ENCODE assay signal across 6 cellular contexts in genomic region chr16:57485091-57485915, GRCh38. TPM values are rescaled to one million over a fixed set of nuclear protein-coding genes. Genes with fewer than 3 reads are reported as not detected.
DNase-seq lines count a peak whose midpoint lies in the region; ATAC-seq and TF ChIP-seq lines count a peak whose summit lies in the region.

No MANE protein-coding gene starts in this region.

- no peaks in the 10 kb centered on the region for H3K9me2 ChIP-seq in DOHH2 (replicated peaks; ENCODE audit: control insufficient read depth, low read length)

- H3K4me3 ChIP-seq in DOHH2 (ENCODE audit: low read length) (peak overlapping the region; percentile 67), ascending aorta (peak overlapping the region; percentile 84 to 93), muscle layer of colon (ENCODE audit: low read depth in 1 of 2, low read length in 2 of 2) (peak overlapping the region; percentile 64 to 68)

- no peaks in the 10 kb centered on the region for H3K36me3 ChIP-seq in DOHH2 (ENCODE audit: control insufficient read depth, low read length)
- H3K36me3 ChIP-seq in ascending aorta, result no peaks in the 10 kb centered on the region
- H3K36me3 ChIP-seq in muscle layer of colon (ENCODE audit: insufficient read depth, low read length), result no peaks in the 10 kb centered on the region

- peak overlapping the region; percentile 75 for H3K4me2 ChIP-seq in DOHH2 (ENCODE audit: low read length)

- H3K4me1 ChIP-seq in DOHH2 (ENCODE audit: control insufficient read depth, low read length) (peaks cover 10% of the 10 kb centered on the region), ascending aorta (peaks cover 12 to 39% of the 10 kb centered on the region in 2 donors), muscle layer of colon (ENCODE audit: insufficient read depth, low read length) (peaks cover 21% of the 10 kb centered on the region)

- H3K9me3 ChIP-seq in DOHH2 (ENCODE audit: control insufficient read depth, insufficient read depth, low read length) (no peaks in the 10 kb centered on the region), ascending aorta (no peaks in the 10 kb centered on the region), muscle layer of colon (ENCODE audit: low read length) (no peaks in the 10 kb centered on the region)

- H4K20me1 ChIP-seq in DOHH2 (ENCODE audit: control insufficient read depth, insufficient read depth, low read depth, low read length), result no peaks in the 10 kb centered on the region

- no peak overlapping the region for H3K27ac ChIP-seq in DOHH2 (ENCODE audit: low read depth, low read length)
- peak overlapping the region; percentile 91 to 94 for H3K27ac ChIP-seq in ascending aorta
- H3K27ac ChIP-seq in muscle layer of colon (ENCODE audit: low read depth, low read length), result peak overlapping the region; percentile 44

- intact Hi-C loops in ascending aorta (cut with DNase I), result no loop called here

- H3F3A ChIP-seq in DOHH2 (ENCODE audit: control insufficient read depth, insufficient read depth), result no peaks in the 10 kb centered on the region

- no peaks in the 10 kb centered on the region for H3K79me2 ChIP-seq in DOHH2 (ENCODE audit: control insufficient read depth, low read length)

- TF ChIP-seq CTCF in DOHH2 (IDR thresholded peaks at IDR 0.05; ENCODE audit: low read depth, low read length, poor library complexity, severe bottlenecking), result no peak
- TF ChIP-seq CTCF in ascending aorta (IDR thresholded peaks at IDR 0.05), result no peak

- H3K9ac ChIP-seq in muscle layer of colon (ENCODE audit: low read length), result peak overlapping the region; percentile 50

- DNase-seq in ascending aorta (ENCODE audit: low spot score in 2 of 2) (no peak), GM19238 (ENCODE audit: insufficient read length, low spot score) (no peak)

- H3K27me3 ChIP-seq in DOHH2 (ENCODE audit: control insufficient read depth, low read length), result peaks cover 19% of the 10 kb centered on the region
- no peaks in the 10 kb centered on the region for H3K27me3 ChIP-seq in ascending aorta
- no peaks in the 10 kb centered on the region for H3K27me3 ChIP-seq in muscle layer of colon (ENCODE audit: control insufficient read depth in 1 of 2, insufficient read depth in 2 of 2, low read length in 2 of 2)

- no peak for ATAC-seq in HG03175 (IDR thresholded peaks at IDR 0.05; ENCODE audit: unreplicated experiment)
- no peak for ATAC-seq in HG03139 (IDR thresholded peaks at IDR 0.05; ENCODE audit: unreplicated experiment)

RNA-seq across cellular contexts. Expression of gene DOK4, which starts 1.0 kb away (rescaled TPM):
- total RNA-seq in ascending aorta, result 40.2 TPM

RNA-seq across cellular contexts. Expression of gene POLR2C, which starts 22.8 kb away (rescaled TPM):
- total RNA-seq in ascending aorta, result 110 TPM

RNA-seq across cellular contexts. Expression of gene COQ9, which starts 38.0 kb away (rescaled TPM):
- total RNA-seq in ascending aorta, result 35.7 TPM

RNA-seq across cellular contexts. Expression of gene CIAPIN1, which starts 38.1 kb away (rescaled TPM):
- total RNA-seq in ascending aorta, result 28.7 TPM

RNA-seq across cellular contexts. Expression of gene CCDC102A, which starts 51.1 kb away (rescaled TPM):
- 13.7 TPM for total RNA-seq in ascending aorta
